In the genomic region with DNA sequence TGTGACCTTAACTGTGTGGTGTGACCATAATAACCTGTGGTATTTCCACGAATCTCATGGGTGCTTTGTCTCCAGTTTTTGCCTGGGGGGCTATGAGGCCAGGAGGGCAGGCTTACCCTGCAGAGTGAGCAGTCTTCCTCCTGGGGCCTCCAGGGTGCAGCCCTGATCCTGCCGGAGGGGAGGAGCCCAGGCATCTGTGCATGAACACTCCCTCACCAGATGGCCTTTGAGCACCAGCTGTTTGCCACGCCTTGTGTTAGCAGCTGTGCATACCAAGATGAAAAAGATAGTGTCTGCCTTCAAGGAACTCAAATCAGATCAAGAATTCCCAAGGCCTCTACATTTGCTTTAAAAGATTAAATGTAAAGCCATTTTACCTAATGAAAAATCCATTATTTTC, we compare ENCODE assay signal across 1 cellular context.
TF ChIP-seq lines count a peak whose summit lies in the region.

No MANE protein-coding gene starts in this region.

TF ChIP-seq in HepG2, 621 proteins besides CTCF, POLR2A, EP300 and RAD21 (continued from another document):
- TF ChIP-seq, protein P1, sequence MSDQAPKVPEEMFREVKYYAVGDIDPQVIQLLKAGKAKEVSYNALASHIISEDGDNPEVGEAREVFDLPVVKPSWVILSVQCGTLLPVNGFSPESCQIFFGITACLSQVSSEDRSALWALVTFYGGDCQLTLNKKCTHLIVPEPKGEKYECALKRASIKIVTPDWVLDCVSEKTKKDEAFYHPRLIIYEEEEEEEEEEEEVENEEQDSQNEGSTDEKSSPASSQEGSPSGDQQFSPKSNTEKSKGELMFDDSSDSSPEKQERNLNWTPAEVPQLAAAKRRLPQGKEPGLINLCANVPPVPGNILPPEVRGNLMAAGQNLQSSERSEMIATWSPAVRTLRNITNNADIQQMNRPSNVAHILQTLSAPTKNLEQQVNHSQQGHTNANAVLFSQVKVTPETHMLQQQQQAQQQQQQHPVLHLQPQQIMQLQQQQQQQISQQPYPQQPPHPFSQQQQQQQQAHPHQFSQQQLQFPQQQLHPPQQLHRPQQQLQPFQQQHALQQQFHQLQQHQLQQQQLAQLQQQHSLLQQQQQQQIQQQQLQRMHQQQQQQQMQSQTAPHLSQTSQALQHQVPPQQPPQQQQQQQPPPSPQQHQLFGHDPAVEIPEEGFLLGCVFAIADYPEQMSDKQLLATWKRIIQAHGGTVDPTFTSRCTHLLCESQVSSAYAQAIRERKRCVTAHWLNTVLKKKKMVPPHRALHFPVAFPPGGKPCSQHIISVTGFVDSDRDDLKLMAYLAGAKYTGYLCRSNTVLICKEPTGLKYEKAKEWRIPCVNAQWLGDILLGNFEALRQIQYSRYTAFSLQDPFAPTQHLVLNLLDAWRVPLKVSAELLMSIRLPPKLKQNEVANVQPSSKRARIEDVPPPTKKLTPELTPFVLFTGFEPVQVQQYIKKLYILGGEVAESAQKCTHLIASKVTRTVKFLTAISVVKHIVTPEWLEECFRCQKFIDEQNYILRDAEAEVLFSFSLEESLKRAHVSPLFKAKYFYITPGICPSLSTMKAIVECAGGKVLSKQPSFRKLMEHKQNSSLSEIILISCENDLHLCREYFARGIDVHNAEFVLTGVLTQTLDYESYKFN (CRISPR knock-in tag; conservative IDR thresholded peaks at IDR 0.05): peak; percentile 60; the same call in 1 of the 2 replicates
- TF ChIP-seq SP4 (CRISPR knock-in tag; IDR thresholded peaks at IDR 0.05): 0 out of 2 replicates have a peak, but pooled peaks have one; percentile 29
- TF ChIP-seq ZNF354B (CRISPR knock-in tag; IDR thresholded peaks at IDR 0.05): no peak
- peak; percentile 41 for TF ChIP-seq ZEB1 (IDR thresholded peaks at IDR 0.05; ENCODE audit: insufficient replicate concordance, low read depth)
- TF ChIP-seq HDAC2 (CRISPR knock-in tag; IDR thresholded peaks at IDR 0.05): peak; percentile 70
- peak; percentile 97 for TF ChIP-seq BCL6 (CRISPR knock-in tag; IDR thresholded peaks at IDR 0.05)
- TF ChIP-seq PITX1 (CRISPR knock-in tag; IDR thresholded peaks at IDR 0.05): peak; percentile 31; the same call in 1 of the 2 replicates
- TF ChIP-seq, protein P2, sequence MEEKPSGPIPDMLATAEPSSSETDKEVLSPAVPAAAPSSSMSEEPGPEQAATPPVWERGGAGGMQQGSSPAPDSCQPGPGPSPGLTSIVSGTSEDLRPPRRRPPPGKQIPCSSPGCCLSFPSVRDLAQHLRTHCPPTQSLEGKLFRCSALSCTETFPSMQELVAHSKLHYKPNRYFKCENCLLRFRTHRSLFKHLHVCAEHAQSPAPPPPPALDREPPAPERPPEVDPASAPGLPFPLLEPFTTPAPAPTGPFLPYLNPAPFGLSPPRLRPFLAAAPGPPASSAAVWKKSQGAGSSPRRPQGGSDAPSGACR (CRISPR knock-in tag; IDR thresholded peaks at IDR 0.05): 0 out of 2 replicates have a peak, but pooled peaks have one; percentile 33
- no peak for TF ChIP-seq RNF2 (conservative IDR thresholded peaks at IDR 0.05; ENCODE audit: low read depth)
- 0 out of 2 replicates have a peak, but pooled peaks have one; percentile 22 for TF ChIP-seq ELF3 (CRISPR knock-in tag; IDR thresholded peaks at IDR 0.05)
- TF ChIP-seq, protein P3, sequence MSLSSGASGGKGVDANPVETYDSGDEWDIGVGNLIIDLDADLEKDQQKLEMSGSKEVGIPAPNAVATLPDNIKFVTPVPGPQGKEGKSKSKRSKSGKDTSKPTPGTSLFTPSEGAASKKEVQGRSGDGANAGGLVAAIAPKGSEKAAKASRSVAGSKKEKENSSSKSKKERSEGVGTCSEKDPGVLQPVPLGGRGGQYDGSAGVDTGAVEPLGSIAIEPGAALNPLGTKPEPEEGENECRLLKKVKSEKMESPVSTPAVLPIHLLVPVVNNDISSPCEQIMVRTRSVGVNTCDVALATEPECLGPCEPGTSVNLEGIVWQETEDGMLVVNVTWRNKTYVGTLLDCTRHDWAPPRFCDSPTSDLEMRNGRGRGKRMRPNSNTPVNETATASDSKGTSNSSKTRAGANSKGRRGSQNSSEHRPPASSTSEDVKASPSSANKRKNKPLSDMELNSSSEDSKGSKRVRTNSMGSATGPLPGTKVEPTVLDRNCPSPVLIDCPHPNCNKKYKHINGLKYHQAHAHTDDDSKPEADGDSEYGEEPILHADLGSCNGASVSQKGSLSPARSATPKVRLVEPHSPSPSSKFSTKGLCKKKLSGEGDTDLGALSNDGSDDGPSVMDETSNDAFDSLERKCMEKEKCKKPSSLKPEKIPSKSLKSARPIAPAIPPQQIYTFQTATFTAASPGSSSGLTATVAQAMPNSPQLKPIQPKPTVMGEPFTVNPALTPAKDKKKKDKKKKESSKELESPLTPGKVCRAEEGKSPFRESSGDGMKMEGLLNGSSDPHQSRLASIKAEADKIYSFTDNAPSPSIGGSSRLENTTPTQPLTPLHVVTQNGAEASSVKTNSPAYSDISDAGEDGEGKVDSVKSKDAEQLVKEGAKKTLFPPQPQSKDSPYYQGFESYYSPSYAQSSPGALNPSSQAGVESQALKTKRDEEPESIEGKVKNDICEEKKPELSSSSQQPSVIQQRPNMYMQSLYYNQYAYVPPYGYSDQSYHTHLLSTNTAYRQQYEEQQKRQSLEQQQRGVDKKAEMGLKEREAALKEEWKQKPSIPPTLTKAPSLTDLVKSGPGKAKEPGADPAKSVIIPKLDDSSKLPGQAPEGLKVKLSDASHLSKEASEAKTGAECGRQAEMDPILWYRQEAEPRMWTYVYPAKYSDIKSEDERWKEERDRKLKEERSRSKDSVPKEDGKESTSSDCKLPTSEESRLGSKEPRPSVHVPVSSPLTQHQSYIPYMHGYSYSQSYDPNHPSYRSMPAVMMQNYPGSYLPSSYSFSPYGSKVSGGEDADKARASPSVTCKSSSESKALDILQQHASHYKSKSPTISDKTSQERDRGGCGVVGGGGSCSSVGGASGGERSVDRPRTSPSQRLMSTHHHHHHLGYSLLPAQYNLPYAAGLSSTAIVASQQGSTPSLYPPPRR (CRISPR knock-in tag; IDR thresholded peaks at IDR 0.05; ENCODE audit: borderline replicate concordance): peak; percentile 74
- peak; percentile 73 for TF ChIP-seq RBM22 (optimal IDR thresholded peaks at IDR 0.05; ENCODE audit: low read length)
- peak; percentile 51 for TF ChIP-seq FOSL2 (CRISPR knock-in tag; IDR thresholded peaks at IDR 0.05)
- TF ChIP-seq FOXA3 (CRISPR knock-in tag; IDR thresholded peaks at IDR 0.05): 0 out of 2 replicates have a peak, but pooled peaks have one; percentile 33
- peak; percentile 68 for TF ChIP-seq ZNF263 (CRISPR knock-in tag; IDR thresholded peaks at IDR 0.05)
- TF ChIP-seq YEATS2 (CRISPR knock-in tag; IDR thresholded peaks at IDR 0.05; ENCODE audit: borderline replicate concordance): peak; percentile 18; the same call in 1 of the 2 replicates
- peak; percentile 45; the same call in 1 of the 2 replicates for TF ChIP-seq ZFP1 (CRISPR knock-in tag; IDR thresholded peaks at IDR 0.05)
- TF ChIP-seq, protein P4, sequence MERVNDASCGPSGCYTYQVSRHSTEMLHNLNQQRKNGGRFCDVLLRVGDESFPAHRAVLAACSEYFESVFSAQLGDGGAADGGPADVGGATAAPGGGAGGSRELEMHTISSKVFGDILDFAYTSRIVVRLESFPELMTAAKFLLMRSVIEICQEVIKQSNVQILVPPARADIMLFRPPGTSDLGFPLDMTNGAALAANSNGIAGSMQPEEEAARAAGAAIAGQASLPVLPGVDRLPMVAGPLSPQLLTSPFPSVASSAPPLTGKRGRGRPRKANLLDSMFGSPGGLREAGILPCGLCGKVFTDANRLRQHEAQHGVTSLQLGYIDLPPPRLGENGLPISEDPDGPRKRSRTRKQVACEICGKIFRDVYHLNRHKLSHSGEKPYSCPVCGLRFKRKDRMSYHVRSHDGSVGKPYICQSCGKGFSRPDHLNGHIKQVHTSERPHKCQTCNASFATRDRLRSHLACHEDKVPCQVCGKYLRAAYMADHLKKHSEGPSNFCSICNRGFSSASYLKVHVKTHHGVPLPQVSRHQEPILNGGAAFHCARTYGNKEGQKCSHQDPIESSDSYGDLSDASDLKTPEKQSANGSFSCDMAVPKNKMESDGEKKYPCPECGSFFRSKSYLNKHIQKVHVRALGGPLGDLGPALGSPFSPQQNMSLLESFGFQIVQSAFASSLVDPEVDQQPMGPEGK (CRISPR knock-in tag; IDR thresholded peaks at IDR 0.05): peak; percentile 60
- peak; percentile 64 for TF ChIP-seq ZNF331 (CRISPR knock-in tag; IDR thresholded peaks at IDR 0.05)
- peak; percentile 86; the same call in 1 of the 2 replicates for TF ChIP-seq ZBTB42 (CRISPR knock-in tag; IDR thresholded peaks at IDR 0.05)
- TF ChIP-seq NFRKB (IDR thresholded peaks at IDR 0.05): no peak
- no peak for TF ChIP-seq SOX13 (IDR thresholded peaks at IDR 0.05)
- TF ChIP-seq SOX13 (CRISPR knock-in tag; conservative IDR thresholded peaks at IDR 0.05 in 1 of 2, IDR thresholded peaks at IDR 0.05 in 1 of 2): peak in 1 of 2 experiments; percentile 66; a peak in 2 of 4 replicates
- peak; percentile 73 for TF ChIP-seq HOXA3 (CRISPR knock-in tag; IDR thresholded peaks at IDR 0.05)
- TF ChIP-seq, protein P5, sequence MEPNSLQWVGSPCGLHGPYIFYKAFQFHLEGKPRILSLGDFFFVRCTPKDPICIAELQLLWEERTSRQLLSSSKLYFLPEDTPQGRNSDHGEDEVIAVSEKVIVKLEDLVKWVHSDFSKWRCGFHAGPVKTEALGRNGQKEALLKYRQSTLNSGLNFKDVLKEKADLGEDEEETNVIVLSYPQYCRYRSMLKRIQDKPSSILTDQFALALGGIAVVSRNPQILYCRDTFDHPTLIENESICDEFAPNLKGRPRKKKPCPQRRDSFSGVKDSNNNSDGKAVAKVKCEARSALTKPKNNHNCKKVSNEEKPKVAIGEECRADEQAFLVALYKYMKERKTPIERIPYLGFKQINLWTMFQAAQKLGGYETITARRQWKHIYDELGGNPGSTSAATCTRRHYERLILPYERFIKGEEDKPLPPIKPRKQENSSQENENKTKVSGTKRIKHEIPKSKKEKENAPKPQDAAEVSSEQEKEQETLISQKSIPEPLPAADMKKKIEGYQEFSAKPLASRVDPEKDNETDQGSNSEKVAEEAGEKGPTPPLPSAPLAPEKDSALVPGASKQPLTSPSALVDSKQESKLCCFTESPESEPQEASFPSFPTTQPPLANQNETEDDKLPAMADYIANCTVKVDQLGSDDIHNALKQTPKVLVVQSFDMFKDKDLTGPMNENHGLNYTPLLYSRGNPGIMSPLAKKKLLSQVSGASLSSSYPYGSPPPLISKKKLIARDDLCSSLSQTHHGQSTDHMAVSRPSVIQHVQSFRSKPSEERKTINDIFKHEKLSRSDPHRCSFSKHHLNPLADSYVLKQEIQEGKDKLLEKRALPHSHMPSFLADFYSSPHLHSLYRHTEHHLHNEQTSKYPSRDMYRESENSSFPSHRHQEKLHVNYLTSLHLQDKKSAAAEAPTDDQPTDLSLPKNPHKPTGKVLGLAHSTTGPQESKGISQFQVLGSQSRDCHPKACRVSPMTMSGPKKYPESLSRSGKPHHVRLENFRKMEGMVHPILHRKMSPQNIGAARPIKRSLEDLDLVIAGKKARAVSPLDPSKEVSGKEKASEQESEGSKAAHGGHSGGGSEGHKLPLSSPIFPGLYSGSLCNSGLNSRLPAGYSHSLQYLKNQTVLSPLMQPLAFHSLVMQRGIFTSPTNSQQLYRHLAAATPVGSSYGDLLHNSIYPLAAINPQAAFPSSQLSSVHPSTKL (CRISPR knock-in tag; IDR thresholded peaks at IDR 0.05): peak; percentile 84
TF ChIP-seq in HepG2: peak in this region for 79.
